Comparison of ENCODE assay signal across 8 cellular contexts in the genomic region with DNA sequence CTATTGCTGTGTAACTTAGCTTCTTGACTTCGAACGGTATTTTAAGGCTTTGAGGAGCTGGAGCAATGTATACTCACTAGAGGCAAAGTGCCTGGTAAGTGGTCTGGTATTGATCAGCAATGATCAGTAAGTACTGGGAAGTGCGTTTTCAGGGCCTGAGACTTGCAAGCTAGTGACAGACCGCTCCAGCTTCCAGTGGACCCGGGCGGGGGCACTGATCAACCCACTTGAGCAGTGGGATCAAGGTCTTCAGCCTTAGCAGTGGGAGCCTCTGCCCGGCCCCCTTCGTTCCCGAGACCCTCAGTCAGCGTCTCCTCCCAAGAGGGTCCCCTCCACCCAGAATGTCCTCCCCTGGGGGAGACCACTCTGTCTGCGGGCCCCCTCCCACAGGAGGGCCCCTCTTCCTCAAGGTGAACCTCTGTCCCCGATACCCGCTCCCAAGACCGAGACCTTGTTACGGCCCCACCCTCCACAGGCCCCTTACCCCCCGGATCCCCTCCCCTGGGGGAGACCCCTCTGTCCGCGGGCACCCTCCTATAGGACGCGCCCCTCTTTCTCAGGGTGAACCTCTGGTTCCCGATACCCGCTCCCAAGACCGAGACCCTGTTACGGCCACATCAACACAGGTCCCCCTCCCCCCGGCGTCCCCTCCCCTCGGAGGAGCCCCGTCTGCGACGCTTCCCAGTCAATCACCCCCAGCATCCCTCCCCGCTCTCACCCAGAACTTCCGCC. TPM values are rescaled to one million over a fixed set of nuclear protein-coding genes. Genes with fewer than 3 reads are reported as not detected.
A peak's percentile ranks its signal among the peaks of the same experiment; 100 is the strongest.
DNase-seq lines count a peak whose midpoint lies in the region; ATAC-seq and TF ChIP-seq lines count a peak whose summit lies in the region.

No MANE protein-coding gene starts in this region.

- TF ChIP-seq CTCF in MM.1S (IDR thresholded peaks at IDR 0.05; ENCODE audit: low read length) = no peak
- no peak for TF ChIP-seq CTCF in colonic mucosa (IDR thresholded peaks at IDR 0.05)
- TF ChIP-seq CTCF in lower lobe of right lung (IDR thresholded peaks at IDR 0.05) = no peak
- no peak for TF ChIP-seq CTCF in transverse colon (IDR thresholded peaks at IDR 0.05)

- H3K4me2 ChIP-seq in MM.1S (ENCODE audit: low read depth, low read length) = peak overlapping the region; percentile 66; the same call in 1 of the 2 replicates

- H3F3A ChIP-seq in MM.1S (ENCODE audit: insufficient read depth, low read length) = 0 out of 2 replicates have a peak, but pooled peaks cover 4% of the 10 kb centered on the region

- intact Hi-C loops in colonic mucosa (cut with DNase I) (no loop called here), lower lobe of right lung (cut with DNase I) (no loop called here), transverse colon (cut with DNase I; ENCODE audit: low total_unique reads) (no loop called here)

- ATAC-seq in lower lobe of right lung = peak; percentile 5 to 25
- no peak for ATAC-seq in GM18868 (IDR thresholded peaks at IDR 0.05; ENCODE audit: unreplicated experiment)
- ATAC-seq in HG03439 (IDR thresholded peaks at IDR 0.05; ENCODE audit: unreplicated experiment) = no peak
- ATAC-seq in HG03442 (IDR thresholded peaks at IDR 0.05; ENCODE audit: unreplicated experiment) = no peak

- H3K9me3 ChIP-seq in MM.1S (replicated peaks; ENCODE audit: insufficient read depth, low read length) (no peaks in the 10 kb centered on the region), colonic mucosa (no peaks in the 10 kb centered on the region), lower lobe of right lung (no peaks in the 10 kb centered on the region), transverse colon (no peaks in the 10 kb centered on the region)

- H3K4me3 ChIP-seq in MM.1S (ENCODE audit: low read length) (peak overlapping the region; percentile 99), colonic mucosa (peak overlapping the region; percentile 91), lower lobe of right lung (peak overlapping the region; percentile 90), transverse colon (peak overlapping the region; percentile 66 to 92 (median 72))

- H3K9ac ChIP-seq in MM.1S (ENCODE audit: low read length) (peak overlapping the region; percentile 86), colonic mucosa (ENCODE audit: low read depth in 2 of 2, low read length in 2 of 2) (peak overlapping the region; percentile 66 to 98)

- peaks cover 44% of the 10 kb centered on the region for H3K79me2 ChIP-seq in MM.1S (ENCODE audit: low read length)

- H2AFZ ChIP-seq in MM.1S (ENCODE audit: low read length) = peak overlapping the region; percentile 89

- H3K4me1 ChIP-seq in MM.1S (ENCODE audit: low read length) = peaks cover 7% of the 10 kb centered on the region
- no peaks in the 10 kb centered on the region for H3K4me1 ChIP-seq in colonic mucosa
- peaks cover 32% of the 10 kb centered on the region for H3K4me1 ChIP-seq in lower lobe of right lung
- H3K4me1 ChIP-seq in transverse colon = peaks cover 10 to 24% (median 19%) of the 10 kb centered on the region in 4 donors

- DNase-seq in G401 (ENCODE audit: low spot score) (peak; percentile 37), MM.1S (no peak), colonic mucosa (peak; percentile 54), lower lobe of right lung (no peak), transverse colon (peak; percentile 16)

- H3K27ac ChIP-seq in MM.1S (ENCODE audit: low read length) (peak overlapping the region; percentile 36; the same call in 1 of the 2 replicates), colonic mucosa (peak overlapping the region; percentile 72), lower lobe of right lung (peak overlapping the region; percentile 86), transverse colon (peak overlapping the region; percentile 79 to 89 (median 84))

- 23 to 60% methylated on average over 1 to 25 of the region's 32 CpGs for WGBS in transverse colon (ENCODE audit: low coverage in 1 of 2), 2 donors

- H4K20me1 ChIP-seq in MM.1S (ENCODE audit: insufficient read depth, low read length) = no peaks in the 10 kb centered on the region

- in situ Hi-C loops in G401 (cut with HindIII; ENCODE audit: low sequenced_read_pairs) (no loop called here), transverse colon (cut with MboI; ENCODE audit: low pct_ligation_motif_present in 1 of 4, low pct_unique_long_range_greater_than_20kb in 1 of 4, low sequenced_read_pairs in 3 of 4) (no loop called here)

- no peak for TF ChIP-seq POLR2A in transverse colon (IDR thresholded peaks at IDR 0.05)

- no peak for TF ChIP-seq EP300 in transverse colon (IDR thresholded peaks at IDR 0.05; ENCODE audit: low read depth)

- H3K9me2 ChIP-seq in MM.1S (replicated peaks; ENCODE audit: insufficient read depth, low read length) = no peaks in the 10 kb centered on the region

- H3K36me3 ChIP-seq in MM.1S (replicated peaks; ENCODE audit: insufficient read depth, low read length) (no peaks in the 10 kb centered on the region), colonic mucosa (no peaks in the 10 kb centered on the region), lower lobe of right lung (no peaks in the 10 kb centered on the region), transverse colon (no peaks in the 10 kb centered on the region)

- H3K27me3 ChIP-seq in MM.1S (replicated peaks; ENCODE audit: insufficient read depth, low read length) (no peaks in the 10 kb centered on the region), colonic mucosa (no peaks in the 10 kb centered on the region), lower lobe of right lung (ENCODE audit: low read depth) (no peaks in the 10 kb centered on the region), transverse colon (no peaks in the 10 kb centered on the region)

RNA-seq across cellular contexts. Expression of a gene that starts 0.4 kb away (rescaled TPM):
- total RNA-seq in G401 (2014; rRNA removed; shearing (Covaris generic)) = 38.5 and 112 TPM in 2 replicates
- total RNA-seq in colonic mucosa (10 to 100 TPM; 90.5 to 94.9 TPM), lower lobe of right lung (106 TPM), transverse colon (10 to 100 TPM; 27.3 to 88.3 (median 47.8) TPM)

Comparison
In these comparisons a context has a peak if more than half of its experiments do, and no peak if none do; other contexts are left out.
1. DNase-seq: peak in G401 (single experiment), colonic mucosa (single experiment) and transverse colon (single experiment); none in MM.1S (single experiment) and lower lobe of right lung (single experiment).
2. H3K27ac ChIP-seq: peak in every context shown above with its lines; median percentile 86 in lower lobe of right lung; 84 in transverse colon; 72 in colonic mucosa; 36 in MM.1S.
3. ATAC-seq: peak in lower lobe of right lung (2 of 2); none in GM18868 (single experiment), HG03439 (single experiment) and HG03442 (single experiment).
4. Peak in every context shown above with its lines, with median percentiles within 50 percentile points of each other: H3K4me3 ChIP-seq.